10 cellular contexts compared by ENCODE assay signal in genomic region chr7:91083855-91084644, GRCh38.
A peak's percentile ranks its signal among the peaks of the same experiment; 100 is the strongest.
DNase-seq lines count a peak whose midpoint lies in the region; ATAC-seq and TF ChIP-seq lines count a peak whose summit lies in the region.
"Had no signal": no experiment of that assay in that cellular context is flagged by ENCODE, and none has a peak within 500 bp of the region (broad histone marks: within the 10 kb centered on the region; RNA-seq: fewer than 3 reads in every experiment).

No MANE protein-coding gene starts in this region.

- no peaks in the 10 kb centered on the region for H3K27me3 Mint-ChIP-seq in osteocyte (ENCODE audit: unreplicated experiment)
- H3K27me3 Mint-ChIP-seq: naive B cell had no signal

- peaks cover 56% of the 10 kb centered on the region for H3K4me1 Mint-ChIP-seq in osteocyte (ENCODE audit: unreplicated experiment)

- peak overlapping the region; percentile 35 for H3K27ac Mint-ChIP-seq in osteocyte (ENCODE audit: unreplicated experiment)

- DNase-seq in COLO668 (lab: John Stamatoyannopoulos, UW; ENCODE audit: unreplicated experiment) = peak; percentile 5
- DNase-seq in M059J (ENCODE audit: low read depth) = peak; percentile 26
- DNase-seq in choroid plexus epithelial cell (ENCODE audit: low read depth) = peak; percentile 5
- no peak for DNase-seq in osteocyte (ENCODE audit: extremely low spot score, unreplicated experiment)
- DNase-seq: DMS153, KG1, naive B cell had no signal

- TF ChIP-seq CTCF in choroid plexus epithelial cell (conservative IDR thresholded peaks at IDR 0.05; ENCODE audit: low read depth, low read length) = no peak
- TF ChIP-seq CTCF in osteocyte (IDR thresholded peaks at IDR 0.05) = no peak

- no peak for ATAC-seq in HG02885 (IDR thresholded peaks at IDR 0.05; ENCODE audit: poor library complexity, unreplicated experiment)
- no peak for ATAC-seq in GM18519 (IDR thresholded peaks at IDR 0.05; ENCODE audit: low FRiP score, unreplicated experiment)
- ATAC-seq in HG03175 (IDR thresholded peaks at IDR 0.05; ENCODE audit: unreplicated experiment) = no peak

- H3K4me3 Mint-ChIP-seq in osteocyte (ENCODE audit: unreplicated experiment) = no peak overlapping the region

- no peak overlapping the region for H3K4me3 ChIP-seq in choroid plexus epithelial cell (ENCODE audit: low read depth, low read length)

- no peaks in the 10 kb centered on the region for H3K9me3 Mint-ChIP-seq in osteocyte (ENCODE audit: unreplicated experiment)
- H3K9me3 Mint-ChIP-seq: naive B cell had no signal

- peaks cover 6% of the 10 kb centered on the region for H3K36me3 Mint-ChIP-seq in osteocyte (ENCODE audit: unreplicated experiment)
